ENCODE assay signal across 20 cellular contexts in the genomic region with DNA sequence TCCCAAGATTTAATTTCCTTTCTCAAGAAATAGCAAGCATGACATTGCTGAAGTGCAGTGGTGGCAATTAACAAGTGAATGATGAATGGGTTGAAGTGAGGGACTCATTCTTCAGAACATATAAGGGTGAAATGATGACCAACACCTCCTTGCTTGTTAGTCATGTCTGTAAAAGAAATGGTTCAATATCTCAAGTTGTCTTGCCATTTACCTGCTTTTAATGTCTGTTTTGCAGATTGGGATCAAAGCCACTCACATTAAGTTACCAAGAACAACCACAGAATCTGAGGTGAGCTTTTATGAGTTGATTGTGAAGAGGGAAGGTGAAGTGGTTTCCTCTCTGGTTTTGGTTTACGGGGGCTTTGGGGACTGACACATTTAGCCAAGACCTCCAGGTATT.
"Had no signal": no experiment of that assay in that cellular context is flagged by ENCODE, and none has a peak within 500 bp of the region (broad histone marks: within the 10 kb centered on the region; RNA-seq: fewer than 3 reads in every experiment).

No MANE protein-coding gene starts in this region.

- H3K4me1 Mint-ChIP-seq: natural killer cell had no signal

- H3K4me1 ChIP-seq: testis, transverse colon had no signal

- H3K4me3 Mint-ChIP-seq: natural killer cell; neural crest cell; stimulated activated naive B cell treated with anti-CD40 and anti-IgM and Interleukin-4, amounts not matched to agents 10 μg/mL and 1 μg/mL and 100 μg/mL, for 72 hours; stimulated activated naive CD8-positive, alpha-beta T cell treated with anti-CD3 and anti-CD28 coated beads, Interleukin-15, amount 100 ng/mL, for 72 hours had no signal

- H3K27me3 Mint-ChIP-seq: stimulated activated naive B cell treated with anti-CD40 and anti-IgM and Interleukin-4, amounts not matched to agents 10 μg/mL and 1 μg/mL and 100 μg/mL, for 72 hours; stimulated activated naive CD8-positive, alpha-beta T cell treated with anti-CD3 and anti-CD28 coated beads, Interleukin-15, amount 100 ng/mL, for 72 hours had no signal

- H3K4me3 ChIP-seq: dorsolateral prefrontal cortex, heart right ventricle, spleen, testis, transverse colon had no signal

- H3K9me3 Mint-ChIP-seq: natural killer cell; neural crest cell; stimulated activated naive B cell treated with anti-CD40 and anti-IgM and Interleukin-4, amounts not matched to agents 10 μg/mL and 1 μg/mL and 100 μg/mL, for 72 hours; stimulated activated naive CD8-positive, alpha-beta T cell treated with anti-CD3 and anti-CD28 coated beads, Interleukin-15, amount 100 ng/mL, for 72 hours had no signal

- H3K27ac Mint-ChIP-seq: natural killer cell; stimulated activated naive B cell treated with anti-CD40 and anti-IgM and Interleukin-4, amounts not matched to agents 10 μg/mL and 1 μg/mL and 100 μg/mL, for 72 hours had no signal

- H3K27ac ChIP-seq: dorsolateral prefrontal cortex, heart right ventricle, spleen, testis, transverse colon had no signal

- ATAC-seq: esophagus mucosa; heart right ventricle; natural killer cell; sciatic nerve; stimulated activated naive B cell treated with anti-CD40 and anti-IgM and Interleukin-4, amounts not matched to agents 10 μg/mL and 1 μg/mL and 100 μg/mL, for 72 hours; stimulated activated naive CD8-positive, alpha-beta T cell treated with anti-CD3 and anti-CD28 coated beads, Interleukin-15, amount 100 ng/mL, for 72 hours had no signal

- DNase-seq: cortex of kidney; dorsolateral prefrontal cortex; effector CD8-positive, alpha-beta T cell; heart right ventricle; hypothalamus; kidney glomerular epithelial cell; mesendoderm; natural killer cell; posterior cingulate gyrus; spleen; stimulated activated CD4-positive, alpha-beta T cell treated with anti-CD3 and anti-CD28 coated beads, Interleukin-15, amount 100 ng/mL, for 24 hours; stimulated activated CD4-positive, alpha-beta T cell treated with anti-CD3 and anti-CD28 coated beads, Interleukin-1b, Interleukin-23, amount 100 ng/mL, for 48 hours; stimulated activated CD4-positive, alpha-beta T cell treated with anti-CD3 and anti-CD28 coated beads, Interleukin-4, amount 100 ng/mL, for 24 hours; stimulated activated naive B cell treated with anti-CD40 and anti-IgM and Interleukin-4, amounts not matched to agents 10 μg/mL and 1 μg/mL and 100 μg/mL, for 72 hours; stimulated activated naive CD8-positive, alpha-beta T cell treated with anti-CD3 and anti-CD28 coated beads, Interleukin-15, amount 100 ng/mL, for 72 hours; testis; transverse colon had no signal

- H3K27me3 ChIP-seq: dorsolateral prefrontal cortex, heart right ventricle, spleen, testis, transverse colon had no signal

- H3K36me3 Mint-ChIP-seq: natural killer cell had no signal

- H3K9me3 ChIP-seq: heart right ventricle, spleen, testis, transverse colon had no signal
